ENCODE assay signal across 35 cellular contexts in the genomic region with DNA sequence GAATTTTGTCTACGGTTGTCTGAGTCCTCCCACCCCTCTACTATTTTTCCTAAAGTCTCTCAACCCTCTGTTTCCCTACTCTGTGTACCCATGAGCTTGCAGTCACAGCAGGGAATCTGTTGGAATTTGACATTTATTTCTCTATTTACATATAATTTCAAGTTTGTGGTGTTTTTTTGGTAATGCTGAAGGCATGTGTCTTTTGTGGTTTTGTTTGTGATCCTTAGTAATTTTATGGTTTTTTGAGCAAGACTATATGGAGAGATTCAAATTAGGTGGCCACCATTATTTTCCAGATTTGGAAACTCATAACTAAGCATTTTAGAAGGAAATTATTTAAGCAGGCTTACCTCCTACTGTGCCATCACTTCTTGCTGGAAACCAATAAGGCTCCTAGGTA. TPM values are rescaled to one million over a fixed set of nuclear protein-coding genes. Genes with fewer than 3 reads are reported as not detected.
"Had no signal": no experiment of that assay in that cellular context is flagged by ENCODE, and none has a peak within 500 bp of the region (broad histone marks: within the 10 kb centered on the region; RNA-seq: fewer than 3 reads in every experiment).

No MANE protein-coding gene starts in this region.

- H3K4me3 Mint-ChIP-seq: activated CD4-positive, alpha-beta memory T cell treated with anti-CD3 and anti-CD28 coated beads, Interleukin-2, amount 10 ng/mL, durations not matched to agents 7 days and 5 days; activated CD8-positive, alpha-beta memory T cell treated with anti-CD3 and anti-CD28 coated beads, Interleukin-2, amount 10 ng/mL, durations not matched to agents 7 days and 5 days; activated naive CD4-positive, alpha-beta T cell treated with anti-CD3 and anti-CD28 coated beads for 36 hours had no signal

- ATAC-seq: activated CD8-positive, alpha-beta memory T cell treated with anti-CD3 and anti-CD28 coated beads, Interleukin-2, amount 10 ng/mL, durations not matched to agents 7 days and 5 days; activated naive CD4-positive, alpha-beta T cell treated with anti-CD3 and anti-CD28 coated beads, Interleukin-2, amount 50 U/mL, for 72 hours; body of pancreas; PC-3; SK-N-SH treated with all-trans-retinoic acid at 6 μM for 48 hours had no signal

- H3K4me1 ChIP-seq: body of pancreas, Peyer's patch, SJSA1 had no signal

- H3K4me3 ChIP-seq: body of pancreas, Peyer's patch, SJSA1 had no signal

- H3K27me3 Mint-ChIP-seq: activated CD4-positive, alpha-beta memory T cell treated with anti-CD3 and anti-CD28 coated beads, Interleukin-2, amount 10 ng/mL, durations not matched to agents 7 days and 5 days; activated CD8-positive, alpha-beta memory T cell treated with anti-CD3 and anti-CD28 coated beads, Interleukin-2, amount 10 ng/mL, durations not matched to agents 7 days and 5 days had no signal

- H3K4me1 Mint-ChIP-seq: activated CD4-positive, alpha-beta memory T cell treated with anti-CD3 and anti-CD28 coated beads, Interleukin-2, amount 10 ng/mL, durations not matched to agents 7 days and 5 days; activated CD8-positive, alpha-beta memory T cell treated with anti-CD3 and anti-CD28 coated beads, Interleukin-2, amount 10 ng/mL, durations not matched to agents 7 days and 5 days had no signal

- H3K9me3 ChIP-seq: body of pancreas, Peyer's patch had no signal

- H3K36me3 ChIP-seq: WERI-Rb-1 had no signal

- H3K27ac ChIP-seq: body of pancreas, Peyer's patch, SJSA1, WERI-Rb-1 had no signal

- DNase-seq: activated CD4-positive, alpha-beta memory T cell treated with anti-CD3 and anti-CD28 coated beads, Interleukin-2, amount 10 ng/mL, durations not matched to agents 7 days and 5 days; activated CD4-positive, alpha-beta T cell treated with anti-CD3 and anti-CD28 coated beads for 1 hour; activated CD4-positive, alpha-beta T cell treated with anti-CD3 and anti-CD28 coated beads for 48 hours; activated CD4-positive, CD25-positive, alpha-beta regulatory T cell; activated CD8-positive, alpha-beta memory T cell treated with anti-CD3 and anti-CD28 coated beads for 24 hours; activated CD8-positive, alpha-beta memory T cell treated with anti-CD3 and anti-CD28 coated beads, Interleukin-2, amount 10 ng/mL, durations not matched to agents 7 days and 5 days; activated CD8-positive, alpha-beta memory T cell treated with anti-CD3 and anti-CD28 coated beads, Interleukin-2, amount 50 U/mL, for 48 hours; activated gamma-delta T cell treated with Interleukin-2 at 50 U/mL for 16 hours; activated naive CD4-positive, alpha-beta T cell treated with anti-CD3 and anti-CD28 coated beads for 36 hours; anterior cingulate cortex; body of pancreas; caudate nucleus; cerebellar nuclear complex; KG1; NCI-H1105; NCI-H1417 treated with DMSO at 0.1 percent for 48 hours; NCI-H187 treated with DMSO at 0.1 percent for 48 hours; NCI-H2081; NCI-H2171 treated with DMSO at 0.1 percent for 48 hours; NCI-H2227 treated with DMSO at 0.1 percent for 48 hours; NCI-H446; NCI-H524; NCI-H69; NCI-H82; PC-3; Peyer's patch; RPMI8226; SHP77 treated with DMSO at 0.1 percent for 48 hours; T-helper 1 cell; T-helper 2 cell; T1000; WERI-Rb-1 had no signal

- H3K27me3 ChIP-seq: body of pancreas, Peyer's patch, SJSA1 had no signal

- H3K27ac Mint-ChIP-seq: activated CD4-positive, alpha-beta memory T cell treated with anti-CD3 and anti-CD28 coated beads, Interleukin-2, amount 10 ng/mL, durations not matched to agents 7 days and 5 days; activated CD8-positive, alpha-beta memory T cell treated with anti-CD3 and anti-CD28 coated beads, Interleukin-2, amount 10 ng/mL, durations not matched to agents 7 days and 5 days; activated naive CD4-positive, alpha-beta T cell treated with anti-CD3 and anti-CD28 coated beads for 36 hours; activated naive CD4-positive, alpha-beta T cell treated with anti-CD3 and anti-CD28 coated beads, Interleukin-2, amount 50 U/mL, for 72 hours had no signal

RNA-seq across cellular contexts. Expression of a gene that starts 27.2 kb away (rescaled TPM):
- total RNA-seq: SJSA1 had no signal
